In the genomic region with DNA sequence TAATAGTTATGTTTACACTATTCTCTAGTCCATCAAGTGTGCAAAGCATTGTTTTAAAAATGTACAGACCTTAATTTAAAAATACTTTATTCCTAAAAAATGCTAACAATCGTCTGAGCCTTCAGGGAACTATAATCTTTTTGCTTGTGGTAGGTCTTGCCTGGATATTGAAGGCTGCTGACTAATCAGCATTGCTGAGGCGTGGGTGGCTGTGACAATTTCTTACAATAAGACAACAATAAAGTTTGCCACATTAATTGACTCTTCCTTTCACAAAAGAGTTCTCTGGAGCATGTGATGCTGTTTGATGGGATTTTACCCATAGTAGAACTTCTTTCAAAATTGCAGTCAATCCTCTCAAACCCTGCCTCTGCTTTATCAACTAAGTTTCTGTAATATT, we compare ENCODE assay signal across 18 cellular contexts.
"Had no signal": no experiment of that assay in that cellular context is flagged by ENCODE, and none has a peak within 500 bp of the region (broad histone marks: within the 10 kb centered on the region; RNA-seq: fewer than 3 reads in every experiment).

No MANE protein-coding gene starts in this region.

- ATAC-seq: activated CD8-positive, alpha-beta memory T cell treated with anti-CD3 and anti-CD28 coated beads, Interleukin-2, amount 10 ng/mL, durations not matched to agents 7 days and 5 days; foreskin keratinocyte; stimulated activated effector memory CD8-positive, alpha-beta T cell treated with anti-CD3 and anti-CD28 coated beads, Interleukin-12 subunit alpha, Interleukin-12 subunit beta, amount 100 ng/mL, for 72 hours; upper lobe of right lung had no signal

- H3K36me3 ChIP-seq: esophagus muscularis mucosa, thoracic aorta, upper lobe of right lung had no signal

- H3K9me3 ChIP-seq: esophagus muscularis mucosa, thoracic aorta, upper lobe of right lung had no signal

- H3K4me3 Mint-ChIP-seq: activated CD4-positive, alpha-beta memory T cell treated with anti-CD3 and anti-CD28 coated beads for 36 hours; activated CD8-positive, alpha-beta memory T cell treated with anti-CD3 and anti-CD28 coated beads, Interleukin-2, amount 10 ng/mL, durations not matched to agents 7 days and 5 days; activated naive CD4-positive, alpha-beta T cell treated with anti-CD3 and anti-CD28 coated beads, Interleukin-2, amount 10 ng/mL, durations not matched to agents 7 days and 5 days; nephron progenitor cell; stimulated activated effector memory CD8-positive, alpha-beta T cell treated with anti-CD3 and anti-CD28 coated beads, Interleukin-12 subunit alpha, Interleukin-12 subunit beta, amount 100 ng/mL, for 72 hours had no signal

- H3K27ac ChIP-seq: esophagus muscularis mucosa, foreskin keratinocyte, thoracic aorta, upper lobe of right lung, VCaP had no signal

- H3K4me3 ChIP-seq: esophagus muscularis mucosa, thoracic aorta, upper lobe of right lung had no signal

- H3K27me3 Mint-ChIP-seq: activated CD4-positive, alpha-beta memory T cell treated with anti-CD3 and anti-CD28 coated beads for 36 hours; activated CD8-positive, alpha-beta memory T cell treated with anti-CD3 and anti-CD28 coated beads, Interleukin-2, amount 10 ng/mL, durations not matched to agents 7 days and 5 days; activated naive CD4-positive, alpha-beta T cell treated with anti-CD3 and anti-CD28 coated beads, Interleukin-2, amount 10 ng/mL, durations not matched to agents 7 days and 5 days had no signal

- DNase-seq: activated CD4-positive, alpha-beta memory T cell treated with anti-CD3 and anti-CD28 coated beads for 36 hours; activated CD8-positive, alpha-beta memory T cell treated with anti-CD3 and anti-CD28 coated beads, Interleukin-2, amount 10 ng/mL, durations not matched to agents 7 days and 5 days; activated naive CD4-positive, alpha-beta T cell treated with anti-CD3 and anti-CD28 coated beads, Interleukin-2, amount 10 ng/mL, durations not matched to agents 7 days and 5 days; activated T-cell treated with anti-CD3 and anti-CD28 coated beads, Interleukin-2, amount 50 U/mL, for 1 hour; foreskin keratinocyte; glutamatergic neuron; hypothalamus; kidney glomerular epithelial cell; nephron progenitor cell; occipital lobe; stimulated activated CD4-positive, alpha-beta T cell treated with anti-CD3 and anti-CD28 coated beads, Interleukin-12 subunit alpha, Interleukin-12 subunit beta, amount 100 ng/mL, for 4 hours; stimulated activated CD4-positive, alpha-beta T cell treated with anti-CD3 and anti-CD28 coated beads, Interleukin-2, amount 100 ng/mL, for 24 hours; upper lobe of right lung had no signal

- H3K27me3 ChIP-seq: esophagus muscularis mucosa, foreskin keratinocyte, upper lobe of right lung had no signal

- H3K27ac Mint-ChIP-seq: activated CD4-positive, alpha-beta memory T cell treated with anti-CD3 and anti-CD28 coated beads for 36 hours; activated CD8-positive, alpha-beta memory T cell treated with anti-CD3 and anti-CD28 coated beads, Interleukin-2, amount 10 ng/mL, durations not matched to agents 7 days and 5 days; activated naive CD4-positive, alpha-beta T cell treated with anti-CD3 and anti-CD28 coated beads, Interleukin-2, amount 10 ng/mL, durations not matched to agents 7 days and 5 days; activated T-helper 2 cell treated with anti-CD3 and anti-CD28 coated beads, Interferon-gamma antibody, Interleukin-2, Interleukin-4, amounts not matched to agents 10 μg/mL and 5 μg/mL and 100 μg/mL, durations not matched to agents 14 hours and 24 hours and 36 hours; nephron progenitor cell; stimulated activated effector memory CD8-positive, alpha-beta T cell treated with anti-CD3 and anti-CD28 coated beads, Interleukin-12 subunit alpha, Interleukin-12 subunit beta, amount 100 ng/mL, for 72 hours had no signal

- H3K36me3 Mint-ChIP-seq: activated CD4-positive, alpha-beta memory T cell treated with anti-CD3 and anti-CD28 coated beads for 36 hours; stimulated activated effector memory CD8-positive, alpha-beta T cell treated with anti-CD3 and anti-CD28 coated beads, Interleukin-12 subunit alpha, Interleukin-12 subunit beta, amount 100 ng/mL, for 72 hours had no signal

- H3K9me3 Mint-ChIP-seq: activated CD4-positive, alpha-beta memory T cell treated with anti-CD3 and anti-CD28 coated beads for 36 hours had no signal
